ENCODE assay signal across 8 cellular contexts in genomic region chr7:131105803-131106680, GRCh38.
DNase-seq lines count a peak whose midpoint lies in the region; ATAC-seq and TF ChIP-seq lines count a peak whose summit lies in the region.

No MANE protein-coding gene starts in this region.

- H3K9me3 ChIP-seq in SK-N-SH = no peaks in the 10 kb centered on the region
- no peaks in the 10 kb centered on the region for H3K9me3 ChIP-seq in heart right ventricle
- H3K9me3 ChIP-seq in upper lobe of right lung = no peaks in the 10 kb centered on the region

- peaks cover 6 to 7% of the 10 kb centered on the region in 2 experiments for H3K36me3 ChIP-seq in SK-N-SH (replicated peaks in 1 of 2; ENCODE audit: control insufficient read depth in 1 of 2, insufficient read depth in 2 of 2, low read length in 1 of 2)
- H3K36me3 ChIP-seq in heart right ventricle = peaks cover 0 to 28% (median 0%) of the 10 kb centered on the region in 9 donors
- peaks cover 34% of the 10 kb centered on the region for H3K36me3 ChIP-seq in upper lobe of right lung

- under 1% methylated on average over 16 of the region's 108 CpGs for WGBS in SK-N-SH (ENCODE audit: low lambda C conversion rate)
- WGBS in heart right ventricle, 2 donors = 0% methylated on average over 92 to 108 of the region's 108 CpGs

- H3F3A ChIP-seq in SK-N-SH (replicated peaks; ENCODE audit: insufficient read depth) = peaks cover 22% of the 10 kb centered on the region

- ATAC-seq in GM21423 (IDR thresholded peaks at IDR 0.05; ENCODE audit: unreplicated experiment) (peak; percentile 36), heart right ventricle (peak; percentile 52 to 74 (median 62)), upper lobe of right lung (peak; percentile 83)

- peak overlapping the region; percentile 42; the same call in 1 of the 2 replicates for H2AFZ ChIP-seq in SK-N-SH (ENCODE audit: low read depth)

- peak overlapping the region; percentile 85 to 93 for H3K4me3 ChIP-seq in SK-N-SH (ENCODE audit: low read depth in 2 of 2, low read length in 1 of 2)
- H3K4me3 ChIP-seq in heart right ventricle = peak overlapping the region; percentile 58 to 95 (median 82)
- peak overlapping the region; percentile 95 for H3K4me3 ChIP-seq in upper lobe of right lung

- CTCF ChIA-PET in SK-N-SH (lab: Yijun Ruan, JAX) = interaction anchor here (0.5 to 1.4 kb wide), 5 partner anchors 37 to 943 kb away, joined by 3 to 5 read pairs (median 3); no protein-coding TSS in a partner anchor

- TF ChIP-seq CTCF in SK-N-SH (IDR thresholded peaks at IDR 0.05) = no peak
- TF ChIP-seq CTCF in heart right ventricle (IDR thresholded peaks at IDR 0.05) = no peak
- TF ChIP-seq CTCF in upper lobe of right lung (IDR thresholded peaks at IDR 0.05) = no peak

- H3K27ac ChIP-seq in SK-N-SH (ENCODE audit: low read depth in 2 of 2, low read length in 1 of 2) (peak overlapping the region; percentile 48 to 95; a peak in 3 of 4 replicates), heart right ventricle (peak overlapping the region; percentile 94 to 100 (median 99)), upper lobe of right lung (peak overlapping the region; percentile 100)

- H3K79me2 ChIP-seq in SK-N-SH (ENCODE audit: insufficient read depth) = peaks cover 84% of the 10 kb centered on the region

- peaks cover 44% of the 10 kb centered on the region for H4K20me1 ChIP-seq in SK-N-SH (ENCODE audit: insufficient read depth)

- H3K9me2 ChIP-seq in SK-N-SH = no peaks in the 10 kb centered on the region

- POLR2A ChIA-PET in SK-N-SH (lab: Yijun Ruan, JAX) = interaction anchor here (0.6 to 1.2 kb wide), 2 partner anchors 12 to 222 kb away, joined by 3 to 6 read pairs; partner anchors contain the start of gene MKLN1

- H3K4me1 ChIP-seq in SK-N-SH (ENCODE audit: control insufficient read depth in 1 of 2, insufficient read depth in 2 of 2, low read depth in 1 of 2, low read length in 1 of 2) (peaks cover 7 to 34% of the 10 kb centered on the region in 2 experiments), heart right ventricle (peaks cover 0 to 69% (median 59%) of the 10 kb centered on the region in 9 donors), upper lobe of right lung (peaks cover 52% of the 10 kb centered on the region)

- no peak for TF ChIP-seq RAD21 in SK-N-SH (IDR thresholded peaks at IDR 0.05; ENCODE audit: low read length)

- intact Hi-C loops in heart right ventricle (cut with DNase I) (loop anchor here in 6 of 10 donors (1.0 to 10.0 kb wide), 10 partner anchors 33 to 321 kb away; partner anchors contain the start of gene MKLN1 (in 1 of the 6)), posterior vena cava (cut with DNase I) (loop anchor here in 1 of 2 donors (5.0 kb wide), 1 partner anchor 221 kb away; the partner anchor contains the start of gene MKLN1), upper lobe of right lung (cut with DNase I) (no loop called here)

- H3K27me3 ChIP-seq in SK-N-SH (ENCODE audit: insufficient read depth) (no peaks in the 10 kb centered on the region), heart right ventricle (no peaks in the 10 kb centered on the region), upper lobe of right lung (no peaks in the 10 kb centered on the region)

- no peak for TF ChIP-seq EP300 in SK-N-SH (IDR thresholded peaks at IDR 0.05; ENCODE audit: borderline replicate concordance in 1 of 2, low read depth in 1 of 2, low read length in 1 of 2)

- DNase-seq in DMS114 treated with DMSO at 0.1 percent for 48 hours (lab: John Stamatoyannopoulos, UW; ENCODE audit: unreplicated experiment) = peak; percentile 4
- peak; percentile 89 for DNase-seq in HuH-7.5 (ENCODE audit: low spot score)
- peak; percentile 93 for DNase-seq in SK-N-SH
- peak; percentile 64 for DNase-seq in activated naive CD8-positive, alpha-beta T cell treated with anti-CD3 and anti-CD28 coated beads, Interleukin-2, amount 50 U/mL, for 16 hours (ENCODE audit: low read depth, low spot score)
- peak; percentile 81 to 85 for DNase-seq in heart right ventricle
- peak; percentile 95 for DNase-seq in posterior vena cava (ENCODE audit: low spot score)
- peak; percentile 95 for DNase-seq in upper lobe of right lung

- H3K9ac ChIP-seq in SK-N-SH = peak overlapping the region; percentile 96

- H3K4me2 ChIP-seq in SK-N-SH = peak overlapping the region; percentile 95

TF ChIP-seq in SK-N-SH, 30 proteins besides CTCF, POLR2A, EP300 and RAD21 (continues in another document):
- TF ChIP-seq, protein P1, sequence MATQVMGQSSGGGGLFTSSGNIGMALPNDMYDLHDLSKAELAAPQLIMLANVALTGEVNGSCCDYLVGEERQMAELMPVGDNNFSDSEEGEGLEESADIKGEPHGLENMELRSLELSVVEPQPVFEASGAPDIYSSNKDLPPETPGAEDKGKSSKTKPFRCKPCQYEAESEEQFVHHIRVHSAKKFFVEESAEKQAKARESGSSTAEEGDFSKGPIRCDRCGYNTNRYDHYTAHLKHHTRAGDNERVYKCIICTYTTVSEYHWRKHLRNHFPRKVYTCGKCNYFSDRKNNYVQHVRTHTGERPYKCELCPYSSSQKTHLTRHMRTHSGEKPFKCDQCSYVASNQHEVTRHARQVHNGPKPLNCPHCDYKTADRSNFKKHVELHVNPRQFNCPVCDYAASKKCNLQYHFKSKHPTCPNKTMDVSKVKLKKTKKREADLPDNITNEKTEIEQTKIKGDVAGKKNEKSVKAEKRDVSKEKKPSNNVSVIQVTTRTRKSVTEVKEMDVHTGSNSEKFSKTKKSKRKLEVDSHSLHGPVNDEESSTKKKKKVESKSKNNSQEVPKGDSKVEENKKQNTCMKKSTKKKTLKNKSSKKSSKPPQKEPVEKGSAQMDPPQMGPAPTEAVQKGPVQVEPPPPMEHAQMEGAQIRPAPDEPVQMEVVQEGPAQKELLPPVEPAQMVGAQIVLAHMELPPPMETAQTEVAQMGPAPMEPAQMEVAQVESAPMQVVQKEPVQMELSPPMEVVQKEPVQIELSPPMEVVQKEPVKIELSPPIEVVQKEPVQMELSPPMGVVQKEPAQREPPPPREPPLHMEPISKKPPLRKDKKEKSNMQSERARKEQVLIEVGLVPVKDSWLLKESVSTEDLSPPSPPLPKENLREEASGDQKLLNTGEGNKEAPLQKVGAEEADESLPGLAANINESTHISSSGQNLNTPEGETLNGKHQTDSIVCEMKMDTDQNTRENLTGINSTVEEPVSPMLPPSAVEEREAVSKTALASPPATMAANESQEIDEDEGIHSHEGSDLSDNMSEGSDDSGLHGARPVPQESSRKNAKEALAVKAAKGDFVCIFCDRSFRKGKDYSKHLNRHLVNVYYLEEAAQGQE (IDR thresholded peaks at IDR 0.05; ENCODE audit: low read depth, low read length) = no peak
- TF ChIP-seq CHD2 (IDR thresholded peaks at IDR 0.05; ENCODE audit: low read length, partially characterized antibody) (no peak), IRF3 (IDR thresholded peaks at IDR 0.05; ENCODE audit: low read depth, low read length) (no peak), TEAD4 (IDR thresholded peaks at IDR 0.05; ENCODE audit: borderline replicate concordance, insufficient read depth) (no peak), NRF1 (IDR thresholded peaks at IDR 0.05; ENCODE audit: low read depth, low read length) (no peak), POLR2AphosphoS5 (IDR thresholded peaks at IDR 0.05; ENCODE audit: low read depth, low read length) (no peak), FOXM1 (IDR thresholded peaks at IDR 0.05; ENCODE audit: low read depth) (no peak), SMC3 (IDR thresholded peaks at IDR 0.05; ENCODE audit: low read depth, low read length) (no peak), FOXJ3 (CRISPR knock-in tag; IDR thresholded peaks at IDR 0.05) (no peak), SIN3A (IDR thresholded peaks at IDR 0.05; ENCODE audit: borderline replicate concordance, low read depth, low read length) (peak; percentile 86), RXRA (IDR thresholded peaks at IDR 0.05; ENCODE audit: borderline replicate concordance, low read depth) (no peak), RCOR1 (IDR thresholded peaks at IDR 0.05; ENCODE audit: low read length) (no peak)
- TF ChIP-seq, protein P2, sequence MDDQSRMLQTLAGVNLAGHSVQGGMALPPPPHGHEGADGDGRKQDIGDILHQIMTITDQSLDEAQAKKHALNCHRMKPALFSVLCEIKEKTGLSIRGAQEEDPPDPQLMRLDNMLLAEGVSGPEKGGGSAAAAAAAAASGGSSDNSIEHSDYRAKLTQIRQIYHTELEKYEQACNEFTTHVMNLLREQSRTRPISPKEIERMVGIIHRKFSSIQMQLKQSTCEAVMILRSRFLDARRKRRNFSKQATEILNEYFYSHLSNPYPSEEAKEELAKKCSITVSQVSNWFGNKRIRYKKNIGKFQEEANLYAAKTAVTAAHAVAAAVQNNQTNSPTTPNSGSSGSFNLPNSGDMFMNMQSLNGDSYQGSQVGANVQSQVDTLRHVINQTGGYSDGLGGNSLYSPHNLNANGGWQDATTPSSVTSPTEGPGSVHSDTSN (IDR thresholded peaks at IDR 0.05) = no peak
- TF ChIP-seq, protein P3, sequence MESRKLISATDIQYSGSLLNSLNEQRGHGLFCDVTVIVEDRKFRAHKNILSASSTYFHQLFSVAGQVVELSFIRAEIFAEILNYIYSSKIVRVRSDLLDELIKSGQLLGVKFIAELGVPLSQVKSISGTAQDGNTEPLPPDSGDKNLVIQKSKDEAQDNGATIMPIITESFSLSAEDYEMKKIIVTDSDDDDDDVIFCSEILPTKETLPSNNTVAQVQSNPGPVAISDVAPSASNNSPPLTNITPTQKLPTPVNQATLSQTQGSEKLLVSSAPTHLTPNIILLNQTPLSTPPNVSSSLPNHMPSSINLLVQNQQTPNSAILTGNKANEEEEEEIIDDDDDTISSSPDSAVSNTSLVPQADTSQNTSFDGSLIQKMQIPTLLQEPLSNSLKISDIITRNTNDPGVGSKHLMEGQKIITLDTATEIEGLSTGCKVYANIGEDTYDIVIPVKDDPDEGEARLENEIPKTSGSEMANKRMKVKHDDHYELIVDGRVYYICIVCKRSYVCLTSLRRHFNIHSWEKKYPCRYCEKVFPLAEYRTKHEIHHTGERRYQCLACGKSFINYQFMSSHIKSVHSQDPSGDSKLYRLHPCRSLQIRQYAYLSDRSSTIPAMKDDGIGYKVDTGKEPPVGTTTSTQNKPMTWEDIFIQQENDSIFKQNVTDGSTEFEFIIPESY (IDR thresholded peaks at IDR 0.05; ENCODE audit: borderline replicate concordance, low read depth) = no peak
- TF ChIP-seq, protein P4, sequence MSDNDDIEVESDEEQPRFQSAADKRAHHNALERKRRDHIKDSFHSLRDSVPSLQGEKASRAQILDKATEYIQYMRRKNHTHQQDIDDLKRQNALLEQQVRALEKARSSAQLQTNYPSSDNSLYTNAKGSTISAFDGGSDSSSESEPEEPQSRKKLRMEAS (IDR thresholded peaks at IDR 0.05; ENCODE audit: low read depth) = peak; percentile 88

Comparison
In these comparisons a context has a peak if more than half of its experiments do, and no peak if none do; other contexts are left out.
1. Peak in every context shown above with its lines: DNase-seq, ATAC-seq, H3K4me3 ChIP-seq and H3K27ac ChIP-seq.
2. DNase-seq: peak in every context shown above with its lines; median percentile 95 in posterior vena cava; 95 in upper lobe of right lung; 93 in SK-N-SH; 89 in HuH-7.5; 83 in heart right ventricle; 64 in activated naive CD8-positive, alpha-beta T cell treated with anti-CD3 and anti-CD28 coated beads, Interleukin-2, amount 50 U/mL, for 16 hours; 4 in DMS114 treated with DMSO at 0.1 percent for 48 hours.